Comparison of ENCODE assay signal across 29 cellular contexts in genomic region chr11:131850507-131850906, GRCh38.
"Had no signal": no experiment of that assay in that cellular context is flagged by ENCODE, and none has a peak within 500 bp of the region (broad histone marks: within the 10 kb centered on the region; RNA-seq: fewer than 3 reads in every experiment).

No MANE protein-coding gene starts in this region.

- H3K4me3 ChIP-seq: colonic mucosa, coronary artery, dorsolateral prefrontal cortex, esophagus muscularis mucosa, esophagus squamous epithelium, gastrocnemius medialis, gastroesophageal sphincter, heart left ventricle, heart right ventricle had no signal

- H3K27me3 Mint-ChIP-seq: effector memory CD8-positive, alpha-beta T cell had no signal

- H3K4me1 ChIP-seq: colonic mucosa, esophagus muscularis mucosa, esophagus squamous epithelium, foreskin keratinocyte, gastrocnemius medialis, gastroesophageal sphincter, heart left ventricle, heart right ventricle had no signal

- ATAC-seq: effector memory CD8-positive, alpha-beta T cell; esophagus mucosa; foreskin keratinocyte; gastrocnemius medialis; gastroesophageal sphincter; heart left ventricle; heart right ventricle had no signal

- H3K27me3 ChIP-seq: colonic mucosa, dorsolateral prefrontal cortex, esophagus squamous epithelium, gastrocnemius medialis had no signal

- DNase-seq: colonic mucosa; cortex of kidney; dermis blood vessel endothelial cell; dorsolateral prefrontal cortex; effector CD4-positive, alpha-beta T cell; effector CD8-positive, alpha-beta T cell; effector memory CD4-positive, alpha-beta T cell; effector memory CD8-positive, alpha-beta T cell; endodermal cell; erythroblast; esophagus squamous epithelium; foreskin fibroblast; foreskin keratinocyte; foreskin melanocyte; gastrocnemius medialis; glutamatergic neuron; head of caudate nucleus; heart left ventricle; heart right ventricle had no signal

- H3K9me3 Mint-ChIP-seq: dendritic cell treated with granulocyte-macrophage colony-stimulating factor and Interleukin-4, amounts not matched to agents 40 ng/mL and 50 ng/mL, for 4 days; endodermal cell had no signal

- H3K4me3 Mint-ChIP-seq: dendritic cell treated with granulocyte-macrophage colony-stimulating factor and Interleukin-4, amounts not matched to agents 40 ng/mL and 50 ng/mL, for 4 days; effector memory CD8-positive, alpha-beta T cell; endodermal cell had no signal

- H3K27ac Mint-ChIP-seq: dendritic cell treated with granulocyte-macrophage colony-stimulating factor and Interleukin-4, amounts not matched to agents 40 ng/mL and 50 ng/mL, for 4 days; effector memory CD8-positive, alpha-beta T cell; endodermal cell had no signal

- FAIRE-seq: colon, endometrium, endothelial cell of umbilical vein, frontal cortex had no signal

- H3K27ac ChIP-seq: colonic mucosa, coronary artery, dorsolateral prefrontal cortex, epithelial cell of prostate, esophagus muscularis mucosa, esophagus squamous epithelium, foreskin keratinocyte, gastrocnemius medialis, gastroesophageal sphincter, heart left ventricle, heart right ventricle had no signal

- H3K36me3 ChIP-seq: colonic mucosa, esophagus muscularis mucosa, esophagus squamous epithelium, gastrocnemius medialis, gastroesophageal sphincter, heart left ventricle, heart right ventricle had no signal

- H3K9me3 ChIP-seq: colonic mucosa, esophagus muscularis mucosa, esophagus squamous epithelium, gastrocnemius medialis, gastroesophageal sphincter, heart left ventricle, heart right ventricle had no signal
